In genomic region chr1:20476260-20477038, GRCh38 we compare ENCODE assay signal across 11 cellular contexts. TPM values are rescaled to one million over a fixed set of nuclear protein-coding genes. Genes with fewer than 3 reads are reported as not detected.
DNase-seq lines count a peak whose midpoint lies in the region; ATAC-seq, FAIRE-seq and TF ChIP-seq lines count a peak whose summit lies in the region.
"Had no signal": no experiment of that assay in that cellular context is flagged by ENCODE, and none has a peak within 500 bp of the region (broad histone marks: within the 10 kb centered on the region; RNA-seq: fewer than 3 reads in every experiment).

No MANE protein-coding gene starts in this region.

- H3K79me2 ChIP-seq in hepatocyte: peaks cover 16% of the 10 kb centered on the region

- peak; percentile 85 for FAIRE-seq in H54 (lab: Jason Lieb, UNC)
- FAIRE-seq: endometrium had no signal

- no peak for ATAC-seq in GM21619 (IDR thresholded peaks at IDR 0.05; ENCODE audit: unreplicated experiment)
- ATAC-seq in GM19351 (IDR thresholded peaks at IDR 0.05; ENCODE audit: unreplicated experiment): no peak
- ATAC-seq in GM21390 (IDR thresholded peaks at IDR 0.05; ENCODE audit: unreplicated experiment): no peak

- H3K27ac ChIP-seq in hepatocyte: peak overlapping the region; percentile 95

- peaks cover 61% of the 10 kb centered on the region for H3K4me1 ChIP-seq in hepatocyte (ENCODE audit: insufficient read depth)

- 11% methylated on average over 33 of the region's 33 CpGs for WGBS in hepatocyte (ENCODE audit: low lambda C conversion rate, missing lambda C conversion rate)

- H3K9me3 ChIP-seq in hepatocyte (ENCODE audit: low read depth): no peaks in the 10 kb centered on the region
- H3K9me3 ChIP-seq: uterus had no signal

- H4K20me1 ChIP-seq in hepatocyte (ENCODE audit: insufficient read depth, poor library complexity, severe bottlenecking): no peaks in the 10 kb centered on the region

- H3K4me3 ChIP-seq in hepatocyte: no peak overlapping the region
- H3K4me3 ChIP-seq: uterus had no signal

- peak overlapping the region; percentile 71 for H3K4me2 ChIP-seq in hepatocyte

- TF ChIP-seq CTCF in hepatocyte (IDR thresholded peaks at IDR 0.05; ENCODE audit: poor library complexity): no peak

- DNase-seq in H54 (ENCODE audit: insufficient read length, low spot score): peak; percentile 74
- peak; percentile 74 for DNase-seq in SW480 (ENCODE audit: low spot score)
- peak; percentile 94 for DNase-seq in hepatocyte (ENCODE audit: low spot score)
- peak; percentile 84 for DNase-seq in putamen (ENCODE audit: low spot score)
- DNase-seq in stimulated activated CD4-positive, alpha-beta T cell treated with anti-CD3 and anti-CD28 coated beads, Interleukin-4, amount 100 ng/mL, for 4 hours: no peak
- DNase-seq: NCI-H2171 treated with DMSO at 0.1 percent for 48 hours had no signal

- H2AFZ ChIP-seq in hepatocyte: peak overlapping the region; percentile 56

- H3K36me3 ChIP-seq in hepatocyte (replicated peaks; ENCODE audit: insufficient read depth, low read depth): no peaks in the 10 kb centered on the region
- H3K36me3 ChIP-seq: uterus had no signal

- no peaks in the 10 kb centered on the region for H3K27me3 ChIP-seq in hepatocyte
- H3K27me3 ChIP-seq: uterus had no signal

- no peaks in the 10 kb centered on the region for H3K9me2 ChIP-seq in hepatocyte (replicated peaks; ENCODE audit: insufficient read depth)

- no peak for TF ChIP-seq POLR2A in H54 (IDR thresholded peaks at IDR 0.05; ENCODE audit: low read depth, low read length)

RNA-seq across cellular contexts. Expression of gene CAMK2N1, which starts 9.6 kb away (rescaled TPM):
- 38.5 and 41.7 TPM in 2 replicates for total RNA-seq in hepatocyte
- polyA plus RNA-seq in hepatocyte: 39.4 and 45.5 TPM in 2 replicates

RNA-seq across cellular contexts. Expression of gene MUL1, which starts 31.5 kb away (rescaled TPM):
- total RNA-seq in hepatocyte: 40.1 and 44.8 TPM in 2 replicates
- polyA plus RNA-seq in hepatocyte: 47.4 and 48.1 TPM in 2 replicates

Comparison
In these comparisons a context has a peak if more than half of its experiments do, and no peak if none do; other contexts are left out.
1. DNase-seq: peak in H54 (single experiment), SW480 (single experiment), hepatocyte (single experiment) and putamen (single experiment); none in stimulated activated CD4-positive, alpha-beta T cell treated with anti-CD3 and anti-CD28 coated beads, Interleukin-4, amount 100 ng/mL, for 4 hours (0 of 2).